In the genomic region with DNA sequence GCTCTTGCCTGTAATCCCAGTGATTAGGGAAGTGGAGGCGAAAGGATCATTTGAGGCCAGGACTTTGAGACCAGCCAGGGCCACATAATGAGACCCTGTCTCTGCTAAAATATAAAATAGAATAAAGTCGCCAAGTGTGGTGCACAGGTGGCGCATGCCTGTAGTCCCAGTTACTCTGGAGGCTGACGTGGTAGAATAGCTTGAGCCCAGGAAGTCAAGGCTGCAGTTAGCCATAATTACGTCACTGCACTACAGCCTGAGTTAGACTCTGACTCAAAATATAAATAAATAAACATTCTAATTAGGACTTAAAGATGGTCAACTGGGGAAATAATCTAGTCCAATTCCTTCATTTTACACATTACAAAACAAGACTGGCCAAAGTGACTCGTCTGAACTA, we compare ENCODE assay signal across 8 cellular contexts. TPM values are rescaled to one million over a fixed set of nuclear protein-coding genes. Genes with fewer than 3 reads are reported as not detected.
DNase-seq lines count a peak whose midpoint lies in the region; ATAC-seq, FAIRE-seq and TF ChIP-seq lines count a peak whose summit lies in the region.

No MANE protein-coding gene starts in this region.

- peak overlapping the region; percentile 82 for H3K4me2 ChIP-seq in A549

- H3K9me3 Mint-ChIP-seq in activated naive CD4-positive, alpha-beta T cell treated with anti-CD3 and anti-CD28 coated beads, Interleukin-2, amount 50 U/mL, for 72 hours = no peaks in the 10 kb centered on the region

- TF ChIP-seq RAD21 in A549 (conservative IDR thresholded peaks at IDR 0.05 in 1 of 2, IDR thresholded peaks at IDR 0.05 in 1 of 2) = no peak

- POLR2A ChIA-PET in A549 (lab: Yijun Ruan, JAX) = interaction anchor here (1.4 to 1.5 kb wide), 2 partner anchors 13 to 41 kb away, joined by 4 to 7 read pairs; a partner anchor contains a TSS

- H3K4me1 ChIP-seq in A549 (peaks cover 5% of the 10 kb centered on the region; the same call in 2 of the 3 replicates), gastrocnemius medialis (peaks cover 18 to 19% of the 10 kb centered on the region in 2 donors)

- TF ChIP-seq EP300 in A549 (IDR thresholded peaks at IDR 0.05) = no peak

- ATAC-seq in A549 (peak; percentile 40 to 54; a peak in 3 of 6 replicates), left ventricle myocardium superior (peak; percentile 42), gastrocnemius medialis (peak in 1 of 2 donors; percentile 51), HG02623 (IDR thresholded peaks at IDR 0.05; ENCODE audit: unreplicated experiment) (no peak)
- no peak for ATAC-seq in activated naive CD4-positive, alpha-beta T cell treated with anti-CD3 and anti-CD28 coated beads, Interleukin-2, amount 50 U/mL, for 72 hours

- TF ChIP-seq CTCF in A549 (IDR thresholded peaks at IDR 0.05) (no peak), GM12875 (IDR thresholded peaks at IDR 0.05; ENCODE audit: borderline replicate concordance, insufficient read depth, low read depth, low read length) (no peak), gastrocnemius medialis (IDR thresholded peaks at IDR 0.05 in 4 of 5, conservative IDR thresholded peaks at IDR 0.05 in 1 of 5) (no peak)

- peaks cover 36 to 51% of the 10 kb centered on the region in 2 donors for H3K36me3 Mint-ChIP-seq in activated naive CD4-positive, alpha-beta T cell treated with anti-CD3 and anti-CD28 coated beads, Interleukin-2, amount 50 U/mL, for 72 hours

- H3K27ac ChIP-seq in A549 = peak overlapping the region; percentile 82 to 94
- H3K27ac ChIP-seq in gastrocnemius medialis = peak overlapping the region; percentile 92 to 98 (median 94)

- H3K36me3 ChIP-seq in gastrocnemius medialis = peaks cover 0 to 38% of the 10 kb centered on the region in 2 donors

- H3K27ac Mint-ChIP-seq in activated naive CD4-positive, alpha-beta T cell treated with anti-CD3 and anti-CD28 coated beads, Interleukin-2, amount 50 U/mL, for 72 hours = peak overlapping the region; percentile 98 to 99

- CTCF ChIA-PET in A549 (lab: Yijun Ruan, JAX) = no interaction called here

- in situ Hi-C loops in gastrocnemius medialis (cut with MboI; ENCODE audit: low sequenced_read_pairs in 4 of 4) = no loop called here

- H3K9me3 ChIP-seq in A549 = peaks cover 8% of the 10 kb centered on the region; the same call in 2 of the 3 replicates
- no peaks in the 10 kb centered on the region for H3K9me3 ChIP-seq in gastrocnemius medialis

- 10% methylated on average over 6 of the region's 6 CpGs for WGBS in A549 (ENCODE audit: missing lambda C conversion rate)

- H3K27me3 ChIP-seq in gastrocnemius medialis = no peaks in the 10 kb centered on the region

- TF ChIP-seq POLR2A in A549 (IDR thresholded peaks at IDR 0.05; ENCODE audit: low read length) = no peak
- TF ChIP-seq POLR2A in gastrocnemius medialis (IDR thresholded peaks at IDR 0.05) = no peak

- FAIRE-seq in A549 (lab: Jason Lieb, UNC) = no peak

- H3K4me3 ChIP-seq in A549 (peak overlapping the region; percentile 82), GM12875 (ENCODE audit: low read depth, low read length) (peak overlapping the region; percentile 83), gastrocnemius medialis (peak overlapping the region; percentile 75 to 95 (median 86))

- DNase-seq in A549 (ENCODE audit: low read depth in 1 of 2, low spot score in 1 of 2) (peak in 1 of 2 experiments; percentile 56), NCI-H146 (lab: John Stamatoyannopoulos, UW) (peak; percentile 26), left ventricle myocardium superior (no peak), gastrocnemius medialis (no peak), NCI-H1436 (lab: John Stamatoyannopoulos, UW) (no peak)
- DNase-seq in activated naive CD4-positive, alpha-beta T cell treated with anti-CD3 and anti-CD28 coated beads, Interleukin-2, amount 50 U/mL, for 72 hours (ENCODE audit: low spot score in 2 of 2) = no peak

- intact Hi-C loops in left ventricle myocardium superior (cut with micrococcal nuclease) = no loop called here
- intact Hi-C loops in gastrocnemius medialis (cut with DNase I; ENCODE audit: low total_unique reads) = loop anchor here (5.0 to 10.0 kb wide), 2 partner anchors 218 to 531 kb away; a partner anchor contains a TSS

TF ChIP-seq in A549, 52 proteins besides CTCF, POLR2A, EP300 and RAD21 (continues in another document):
- TF ChIP-seq BHLHE40 (IDR thresholded peaks at IDR 0.05; ENCODE audit: low read depth, low read length) (no peak), MAFK (IDR thresholded peaks at IDR 0.05; ENCODE audit: partially characterized antibody) (no peak), CHD4 (IDR thresholded peaks at IDR 0.05; ENCODE audit: borderline replicate concordance) (no peak), CBX2 (IDR thresholded peaks at IDR 0.05; ENCODE audit: borderline replicate concordance, low read depth) (no peak), SREBF2 (IDR thresholded peaks at IDR 0.05) (no peak), HOXB5 (CRISPR knock-in tag; IDR thresholded peaks at IDR 0.05) (no peak), JUNB (IDR thresholded peaks at IDR 0.05) (no peak), TFCP2L1 (CRISPR knock-in tag; IDR thresholded peaks at IDR 0.05) (no peak), ZC3H11A (IDR thresholded peaks at IDR 0.05) (no peak), FOSL2 (IDR thresholded peaks at IDR 0.05) (no peak), FOSL2 (CRISPR knock-in tag; IDR thresholded peaks at IDR 0.05) (no peak)
- TF ChIP-seq, protein P1, sequence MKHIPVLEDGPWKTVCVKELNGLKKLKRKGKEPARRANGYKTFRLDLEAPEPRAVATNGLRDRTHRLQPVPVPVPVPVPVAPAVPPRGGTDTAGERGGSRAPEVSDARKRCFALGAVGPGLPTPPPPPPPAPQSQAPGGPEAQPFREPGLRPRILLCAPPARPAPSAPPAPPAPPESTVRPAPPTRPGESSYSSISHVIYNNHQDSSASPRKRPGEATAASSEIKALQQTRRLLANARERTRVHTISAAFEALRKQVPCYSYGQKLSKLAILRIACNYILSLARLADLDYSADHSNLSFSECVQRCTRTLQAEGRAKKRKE (CRISPR knock-in tag; IDR thresholded peaks at IDR 0.05; ENCODE audit: low read depth) = no peak
- TF ChIP-seq, protein P2, sequence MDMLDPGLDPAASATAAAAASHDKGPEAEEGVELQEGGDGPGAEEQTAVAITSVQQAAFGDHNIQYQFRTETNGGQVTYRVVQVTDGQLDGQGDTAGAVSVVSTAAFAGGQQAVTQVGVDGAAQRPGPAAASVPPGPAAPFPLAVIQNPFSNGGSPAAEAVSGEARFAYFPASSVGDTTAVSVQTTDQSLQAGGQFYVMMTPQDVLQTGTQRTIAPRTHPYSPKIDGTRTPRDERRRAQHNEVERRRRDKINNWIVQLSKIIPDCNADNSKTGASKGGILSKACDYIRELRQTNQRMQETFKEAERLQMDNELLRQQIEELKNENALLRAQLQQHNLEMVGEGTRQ (IDR thresholded peaks at IDR 0.05) = no peak

RNA-seq across cellular contexts. Expression of a gene that starts 0.8 kb away (rescaled TPM):
- polyA plus RNA-seq in A549 (2011; rRNA removed) (400 and 495 TPM in 2 replicates), A549 (2017; fragmentation: RNase III; extraction: RNeasy Plus Mini Kit Qiagen cat#74134 plus additional on column Dnase treatment) (606 to 623 TPM (median 615 TPM) in 3 replicates)
- polyA plus RNA-seq in A549 (2012; cell fraction: cytosol; rRNA removed) = 573 and 679 TPM in 2 replicates
- 569 and 649 TPM in 2 replicates for polyA plus RNA-seq in A549 (2012; cell fraction: nucleus; rRNA removed)
- 92.8 and 94.7 TPM in 2 replicates for polyA minus RNA-seq in A549 (2011; rRNA and poly(A)+ RNA removed)
- total RNA-seq in activated naive CD4-positive, alpha-beta T cell treated with anti-CD3 and anti-CD28 coated beads, Interleukin-2, amount 50 U/mL, for 72 hours = 100 to 1,000 TPM; 658 to 742 TPM
- total RNA-seq in left ventricle myocardium superior (500 TPM), gastrocnemius medialis (100 to 1,000 TPM; 540 to 822 (median 655) TPM)

RNA-seq across cellular contexts. Expression of a gene that starts 10.7 kb away (rescaled TPM):
- polyA plus RNA-seq in A549 (2011; rRNA removed) (not detected in 2 replicates), A549 (2017; fragmentation: RNase III; extraction: RNeasy Plus Mini Kit Qiagen cat#74134 plus additional on column Dnase treatment) (not detected in 3 replicates)
- not detected in 2 replicates for polyA plus RNA-seq in A549 (2012; cell fraction: cytosol; rRNA removed)
- polyA plus RNA-seq in A549 (2012; cell fraction: nucleus; rRNA removed) = not detected in 2 replicates
- not detected in 2 replicates for polyA minus RNA-seq in A549 (2011; rRNA and poly(A)+ RNA removed)
- total RNA-seq in activated naive CD4-positive, alpha-beta T cell treated with anti-CD3 and anti-CD28 coated beads, Interleukin-2, amount 50 U/mL, for 72 hours = under 1 TPM in 1 of 2 donors, not detected in 1; 0.60 TPM
- total RNA-seq in left ventricle myocardium superior (not detected), gastrocnemius medialis (not detected)

RNA-seq across cellular contexts. Expression of a gene that starts 12.8 kb away (rescaled TPM):
- polyA plus RNA-seq in A549 (2011; rRNA removed) (0.41 and 0.44 TPM in 2 replicates), A549 (2017; fragmentation: RNase III; extraction: RNeasy Plus Mini Kit Qiagen cat#74134 plus additional on column Dnase treatment) (0.77 to 1.2 TPM (median 1.0 TPM) in 3 replicates)
- 0.38 and 0.83 TPM in 2 replicates for polyA plus RNA-seq in A549 (2012; cell fraction: cytosol; rRNA removed)
- polyA plus RNA-seq in A549 (2012; cell fraction: nucleus; rRNA removed) = 2.4 and 3.1 TPM in 2 replicates
- 0.99 and 1.3 TPM in 2 replicates for polyA minus RNA-seq in A549 (2011; rRNA and poly(A)+ RNA removed)
- total RNA-seq in activated naive CD4-positive, alpha-beta T cell treated with anti-CD3 and anti-CD28 coated beads, Interleukin-2, amount 50 U/mL, for 72 hours = 1 to 10 TPM; 4.1 to 9.4 TPM
- total RNA-seq in left ventricle myocardium superior (30.4 TPM), gastrocnemius medialis (100 to 1,000 TPM in 1 of 4 donors, 10 to 100 TPM in 3; 30.1 to 211 (median 57.2) TPM)

RNA-seq across cellular contexts. Expression of a gene that starts 41.4 kb away (rescaled TPM):
- polyA plus RNA-seq in A549 (2011; rRNA removed) = 85.2 TPM in 2 replicates
- polyA plus RNA-seq in A549 (2012; cell fraction: cytosol; rRNA removed) = 74.2 and 86.7 TPM in 2 replicates
- polyA plus RNA-seq in A549 (2012; cell fraction: nucleus; rRNA removed) = 142 and 158 TPM in 2 replicates
- 94.8 to 112 TPM (median 106 TPM) in 3 replicates for polyA plus RNA-seq in A549 (2017; fragmentation: RNase III; extraction: RNeasy Plus Mini Kit Qiagen cat#74134 plus additional on column Dnase treatment)
- 93.2 and 93.5 TPM in 2 replicates for polyA minus RNA-seq in A549 (2011; rRNA and poly(A)+ RNA removed)
- 100 to 1,000 TPM; 106 to 107 TPM for total RNA-seq in activated naive CD4-positive, alpha-beta T cell treated with anti-CD3 and anti-CD28 coated beads, Interleukin-2, amount 50 U/mL, for 72 hours
- 29.2 TPM for total RNA-seq in left ventricle myocardium superior
- 10 to 100 TPM; 29.8 to 32.0 (median 31.1) TPM for total RNA-seq in gastrocnemius medialis

RNA-seq across cellular contexts. Expression of a gene that starts 53.9 kb away (rescaled TPM):
- polyA plus RNA-seq in A549 (2011; rRNA removed) (444 and 520 TPM in 2 replicates), A549 (2017; fragmentation: RNase III; extraction: RNeasy Plus Mini Kit Qiagen cat#74134 plus additional on column Dnase treatment) (334 to 378 TPM (median 337 TPM) in 3 replicates)
- 223 and 243 TPM in 2 replicates for polyA plus RNA-seq in A549 (2012; cell fraction: cytosol; rRNA removed)
- 115 and 131 TPM in 2 replicates for polyA plus RNA-seq in A549 (2012; cell fraction: nucleus; rRNA removed)
- 228 and 233 TPM in 2 replicates for polyA minus RNA-seq in A549 (2011; rRNA and poly(A)+ RNA removed)
- 100 to 1,000 TPM; 173 to 236 TPM for total RNA-seq in activated naive CD4-positive, alpha-beta T cell treated with anti-CD3 and anti-CD28 coated beads, Interleukin-2, amount 50 U/mL, for 72 hours
- total RNA-seq in left ventricle myocardium superior (73.5 TPM), gastrocnemius medialis (100 to 1,000 TPM in 3 of 4 donors, 10 to 100 TPM in 1; 95.9 to 158 (median 114) TPM)

Comparison
In these comparisons a context has a peak if more than half of its experiments do, and no peak if none do; other contexts are left out.
1. ATAC-seq: peak in A549 (2 of 2) and left ventricle myocardium superior (single experiment); none in activated naive CD4-positive, alpha-beta T cell treated with anti-CD3 and anti-CD28 coated beads, Interleukin-2, amount 50 U/mL, for 72 hours (0 of 2) and HG02623 (single experiment).
2. Peak in every context shown above with its lines, with median percentiles within 50 percentile points of each other: H3K4me3 ChIP-seq.